8 cellular contexts compared by ENCODE assay signal in genomic region chr9:135499326-135500070, GRCh38. TPM values are rescaled to one million over a fixed set of nuclear protein-coding genes. Genes with fewer than 3 reads are reported as not detected.
DNase-seq lines count a peak whose midpoint lies in the region; ATAC-seq, FAIRE-seq and TF ChIP-seq lines count a peak whose summit lies in the region.

No MANE protein-coding gene starts in this region.

- H3K9ac ChIP-seq in duodenal mucosa (ENCODE audit: low read depth in 1 of 2, low read length in 2 of 2): peak overlapping the region; percentile 54 to 74

- TF ChIP-seq POLR2A in GM12891 (IDR thresholded peaks at IDR 0.05; ENCODE audit: low read depth, low read length) (no peak), lower leg skin (IDR thresholded peaks at IDR 0.05) (no peak)

- peak overlapping the region; percentile 83 for H3K4me3 Mint-ChIP-seq in activated CD4-positive, alpha-beta memory T cell treated with anti-CD3 and anti-CD28 coated beads for 36 hours

- no peaks in the 10 kb centered on the region for H3K27me3 ChIP-seq in duodenal mucosa (ENCODE audit: control insufficient read depth in 1 of 2, insufficient read depth in 2 of 2, low read length in 2 of 2)

- ATAC-seq in HG03342 (IDR thresholded peaks at IDR 0.05; ENCODE audit: unreplicated experiment) (peak; percentile 47), HG02623 (IDR thresholded peaks at IDR 0.05; ENCODE audit: unreplicated experiment) (no peak)

- H3K4me1 Mint-ChIP-seq in activated CD4-positive, alpha-beta memory T cell treated with anti-CD3 and anti-CD28 coated beads for 36 hours (ENCODE audit: low read depth): peaks cover 14% of the 10 kb centered on the region

- WGBS in lower leg skin, 2 donors: 1 to 4% methylated on average over 14 to 58 of the region's 58 CpGs

- peaks cover 24% of the 10 kb centered on the region for H3K36me3 Mint-ChIP-seq in activated CD4-positive, alpha-beta memory T cell treated with anti-CD3 and anti-CD28 coated beads for 36 hours

- H3K27ac Mint-ChIP-seq in activated CD4-positive, alpha-beta memory T cell treated with anti-CD3 and anti-CD28 coated beads for 36 hours: no peak overlapping the region

- FAIRE-seq in GM12891 (lab: Jason Lieb, UNC): peak; percentile 90

- CTCF ChIA-PET in activated CD4-positive, alpha-beta memory T cell treated with anti-CD3 and anti-CD28 coated beads for 36 hours (lab: Charles Lee): interaction anchor here (0.6 to 1.4 kb wide), 4 partner anchors 11 to 462 kb away, joined by 3 to 4 read pairs (median 3); no protein-coding TSS in a partner anchor

- peaks cover 13 to 23% of the 10 kb centered on the region in 2 donors for H3K36me3 ChIP-seq in duodenal mucosa (ENCODE audit: control insufficient read depth in 1 of 2, insufficient read depth in 2 of 2, low read length in 2 of 2)

- peak; percentile 83 for DNase-seq in GM12891 (ENCODE audit: insufficient read length, low spot score)
- peak; percentile 62 to 84 for DNase-seq in NCI-H526 (lab: John Stamatoyannopoulos, UW)
- peak; percentile 90 for DNase-seq in activated CD4-positive, alpha-beta memory T cell treated with anti-CD3 and anti-CD28 coated beads for 36 hours
- peak; percentile 90 to 99 for DNase-seq in lower leg skin (ENCODE audit: low spot score in 2 of 2)
- DNase-seq in stimulated activated CD4-positive, alpha-beta T cell treated with anti-CD3 and anti-CD28 coated beads, Interleukin-2, amount 100 ng/mL, for 48 hours: peak; percentile 86 to 91

- peak overlapping the region; percentile 90 to 92 for H3K4me3 ChIP-seq in duodenal mucosa (ENCODE audit: low read depth in 1 of 2, low read length in 2 of 2)
- peak overlapping the region; percentile 81 for H3K4me3 ChIP-seq in lower leg skin (ENCODE audit: low read depth, poor library complexity, severe bottlenecking)

- H3K9me3 Mint-ChIP-seq in activated CD4-positive, alpha-beta memory T cell treated with anti-CD3 and anti-CD28 coated beads for 36 hours: no peaks in the 10 kb centered on the region

- peaks cover 8 to 20% of the 10 kb centered on the region in 2 donors for H3K4me1 ChIP-seq in duodenal mucosa (ENCODE audit: control insufficient read depth in 1 of 2, insufficient read depth in 2 of 2, low read length in 2 of 2)

- intact Hi-C loops in activated CD4-positive, alpha-beta memory T cell treated with anti-CD3 and anti-CD28 coated beads for 36 hours (cut with micrococcal nuclease): loop anchor here (1.0 kb wide), 1 partner anchor 30 kb away; no protein-coding TSS in a partner anchor
- intact Hi-C loops in lower leg skin (cut with DNase I; ENCODE audit: low total_unique reads): no loop called here

- H3K27me3 Mint-ChIP-seq in activated CD4-positive, alpha-beta memory T cell treated with anti-CD3 and anti-CD28 coated beads for 36 hours: peaks cover 14% of the 10 kb centered on the region

- no peak overlapping the region for H3K27ac ChIP-seq in duodenal mucosa (ENCODE audit: low read depth, low read length)

- H3K9me3 ChIP-seq in duodenal mucosa (ENCODE audit: control insufficient read depth in 1 of 2, low read length in 2 of 2): no peaks in the 10 kb centered on the region

- no peak for TF ChIP-seq CTCF in lower leg skin (IDR thresholded peaks at IDR 0.05)

- POLR2A ChIA-PET in activated CD4-positive, alpha-beta memory T cell treated with anti-CD3 and anti-CD28 coated beads for 36 hours (lab: Charles Lee): no interaction called here

TF ChIP-seq in GM12891, 5 proteins besides CTCF, POLR2A, EP300 and RAD21:
- TF ChIP-seq TAF1 (IDR thresholded peaks at IDR 0.05; ENCODE audit: low read depth, low read length) (no peak), PAX5 (IDR thresholded peaks at IDR 0.05; ENCODE audit: insufficient read depth, low read length, severe bottlenecking) (no peak), POLR2AphosphoS5 (IDR thresholded peaks at IDR 0.05; ENCODE audit: low read depth, low read length) (no peak), POU2F2 (IDR thresholded peaks at IDR 0.05; ENCODE audit: low read depth, low read length) (no peak), SPI1 (IDR thresholded peaks at IDR 0.05; ENCODE audit: low read depth, low read length) (0 out of 2 replicates have a peak, but pooled peaks have one; percentile 0)

RNA-seq across cellular contexts. Expression of gene MRPS2, which starts 1.0 kb away (rescaled TPM):
- polyA plus RNA-seq in GM12891 (2012; ENCODE audit: low read depth, missing spikeins): 52.9 TPM
- total RNA-seq in activated CD4-positive, alpha-beta memory T cell treated with anti-CD3 and anti-CD28 coated beads for 36 hours: 10 to 100 TPM; 42.2 to 42.7 TPM
- 10 to 100 TPM; 41.3 to 61.6 (median 49.7) TPM for total RNA-seq in lower leg skin

RNA-seq across cellular contexts. Expression of gene PPP1R26, which starts 19.9 kb away (rescaled TPM):
- polyA plus RNA-seq in GM12891 (2012; ENCODE audit: low read depth, missing spikeins): 0.10 TPM
- total RNA-seq in activated CD4-positive, alpha-beta memory T cell treated with anti-CD3 and anti-CD28 coated beads for 36 hours: 1 to 10 TPM; 3.5 to 4.9 TPM
- total RNA-seq in lower leg skin: 10 to 100 TPM in 1 of 4 donors, 1 to 10 TPM in 3; 8.4 to 11.5 (median 9.2) TPM

RNA-seq across cellular contexts. Expression of gene LCN1, which starts 21.7 kb away (rescaled TPM):
- not detected for polyA plus RNA-seq in GM12891 (2012; ENCODE audit: low read depth, missing spikeins)
- not detected for total RNA-seq in activated CD4-positive, alpha-beta memory T cell treated with anti-CD3 and anti-CD28 coated beads for 36 hours
- total RNA-seq in lower leg skin: not detected

RNA-seq across cellular contexts. Expression of gene OBP2A, which starts 46.4 kb away (rescaled TPM):
- not detected for polyA plus RNA-seq in GM12891 (2012; ENCODE audit: low read depth, missing spikeins)
- not detected for total RNA-seq in activated CD4-positive, alpha-beta memory T cell treated with anti-CD3 and anti-CD28 coated beads for 36 hours
- total RNA-seq in lower leg skin: 1 to 10 TPM in 2 of 4 donors, not detected in 2; 4.7 to 6.6 TPM
